ENCODE assay signal across 10 cellular contexts in the genomic region with DNA sequence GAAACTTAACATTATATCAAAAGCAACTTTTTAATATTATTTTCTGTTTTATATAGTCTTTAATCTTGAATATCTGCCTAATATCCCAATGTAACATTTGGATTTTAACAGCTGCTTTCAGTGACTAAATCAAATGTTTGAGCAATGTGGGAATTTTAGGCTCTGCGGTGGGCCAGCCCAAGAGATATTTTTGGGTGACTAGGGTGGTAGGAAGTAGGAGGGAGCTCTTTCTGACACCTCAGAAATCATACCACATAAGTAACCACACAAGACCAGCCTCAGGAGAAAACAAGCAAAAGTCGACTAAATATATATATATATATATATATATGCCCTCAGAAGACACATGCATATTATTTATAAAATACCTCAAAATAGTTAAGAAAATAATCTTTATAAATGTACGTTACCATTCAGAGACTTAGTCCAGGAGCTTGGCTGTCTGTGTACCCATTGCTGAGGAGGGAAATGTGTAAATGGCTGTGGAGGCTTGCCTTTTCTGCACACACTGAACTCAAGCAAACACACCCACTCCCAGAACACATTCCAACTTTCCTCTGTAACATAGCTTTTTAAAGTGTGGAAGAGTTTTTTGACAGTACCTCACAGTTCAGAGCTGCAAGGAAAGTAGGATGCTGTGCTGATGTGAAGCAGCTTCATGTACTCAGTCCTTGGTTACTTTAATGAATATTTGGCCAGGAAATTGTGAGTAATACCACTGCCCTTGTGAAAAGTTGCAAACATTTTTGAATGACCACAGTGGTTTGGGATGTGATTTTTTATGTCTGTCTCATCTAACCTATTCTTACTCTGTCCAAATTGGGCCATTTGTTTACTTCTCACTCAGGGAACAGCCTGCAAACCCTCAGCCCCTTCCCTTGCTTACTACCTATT. TPM values are rescaled to one million over a fixed set of nuclear protein-coding genes. Genes with fewer than 3 reads are reported as not detected.
DNase-seq lines count a peak whose midpoint lies in the region; ATAC-seq and TF ChIP-seq lines count a peak whose summit lies in the region.
"Had no signal": no experiment of that assay in that cellular context is flagged by ENCODE, and none has a peak within 500 bp of the region (broad histone marks: within the 10 kb centered on the region; RNA-seq: fewer than 3 reads in every experiment).

A gene with protein sequence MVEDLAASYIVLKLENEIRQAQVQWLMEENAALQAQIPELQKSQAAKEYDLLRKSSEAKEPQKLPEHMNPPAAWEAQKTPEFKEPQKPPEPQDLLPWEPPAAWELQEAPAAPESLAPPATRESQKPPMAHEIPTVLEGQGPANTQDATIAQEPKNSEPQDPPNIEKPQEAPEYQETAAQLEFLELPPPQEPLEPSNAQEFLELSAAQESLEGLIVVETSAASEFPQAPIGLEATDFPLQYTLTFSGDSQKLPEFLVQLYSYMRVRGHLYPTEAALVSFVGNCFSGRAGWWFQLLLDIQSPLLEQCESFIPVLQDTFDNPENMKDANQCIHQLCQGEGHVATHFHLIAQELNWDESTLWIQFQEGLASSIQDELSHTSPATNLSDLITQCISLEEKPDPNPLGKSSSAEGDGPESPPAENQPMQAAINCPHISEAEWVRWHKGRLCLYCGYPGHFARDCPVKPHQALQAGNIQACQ (minus strand): TSS at position 478 of the 894 bp plus-strand sequence. CDS start 908 bp downstream, outside the sequence.

- peaks cover 0 to 5% (median 0%) of the 10 kb centered on the region in 3 donors for H3K4me1 ChIP-seq in gastroesophageal sphincter
- no peaks in the 10 kb centered on the region for H3K4me1 ChIP-seq in testis
- H3K4me1 ChIP-seq in ovary (ENCODE audit: insufficient read depth): no peaks in the 10 kb centered on the region

- no peak for TF ChIP-seq POLR2A in gastroesophageal sphincter (IDR thresholded peaks at IDR 0.05)
- no peak for TF ChIP-seq POLR2A in testis (IDR thresholded peaks at IDR 0.05)
- TF ChIP-seq POLR2A in ovary (IDR thresholded peaks at IDR 0.05): no peak

- H3K9me3 ChIP-seq in gastroesophageal sphincter (no peaks in the 10 kb centered on the region), testis (no peaks in the 10 kb centered on the region), ovary (no peaks in the 10 kb centered on the region)

- H3K9me3 Mint-ChIP-seq in activated T-cell treated with anti-CD3 and anti-CD28 coated beads, Interleukin-2, amount 50 U/mL, for 72 hours: no peaks in the 10 kb centered on the region

- WGBS in gastroesophageal sphincter (ENCODE audit: low coverage in 1 of 2), 2 donors: 6 to 23% methylated on average over 2 to 3 of the region's 3 CpGs
- WGBS in testis, 2 donors: 61 to 80% methylated on average over 3 of the region's 3 CpGs
- 50 to 59% (median 53%) methylated on average over 3 of the region's 3 CpGs for WGBS in ovary, 3 donors

- H3K27me3 ChIP-seq in gastroesophageal sphincter: no peaks in the 10 kb centered on the region
- H3K27me3 ChIP-seq in testis: no peaks in the 10 kb centered on the region
- H3K27me3 ChIP-seq in ovary: no peaks in the 10 kb centered on the region

- TF ChIP-seq CTCF in AG04449 (IDR thresholded peaks at IDR 0.05; ENCODE audit: insufficient read depth, low read length, missing control alignments) (no peak), gastroesophageal sphincter (IDR thresholded peaks at IDR 0.05) (no peak), testis (IDR thresholded peaks at IDR 0.05) (no peak), ovary (IDR thresholded peaks at IDR 0.05) (no peak)

- H3K36me3 Mint-ChIP-seq in activated T-cell treated with anti-CD3 and anti-CD28 coated beads, Interleukin-2, amount 50 U/mL, for 72 hours (ENCODE audit: insufficient read depth in 2 of 2): no peaks in the 10 kb centered on the region

- H3K27me3 Mint-ChIP-seq in activated T-cell treated with anti-CD3 and anti-CD28 coated beads, Interleukin-2, amount 50 U/mL, for 72 hours (ENCODE audit: low read depth): peaks cover 7% of the 10 kb centered on the region

- H3K4me3 Mint-ChIP-seq in activated T-cell treated with anti-CD3 and anti-CD28 coated beads, Interleukin-2, amount 50 U/mL, for 72 hours: peak within 1 kb of the TSS in 1 of 2 donors; percentile 40

- H3K4me3 ChIP-seq in AG04449 (ENCODE audit: low read depth, low read length) (no peak within 1 kb of the TSS), gastroesophageal sphincter (peak within 1 kb of the TSS in 1 of 2 donors; percentile 8), testis (no peak within 1 kb of the TSS), ovary (no peak within 1 kb of the TSS)

- peak within 1 kb of the TSS; percentile 42 to 64 (median 62) for H3K27ac ChIP-seq in gastroesophageal sphincter
- H3K27ac ChIP-seq in testis: no peak within 1 kb of the TSS
- H3K27ac ChIP-seq in ovary: no peak within 1 kb of the TSS

- peaks cover 8% of the 10 kb centered on the region for H3K4me1 Mint-ChIP-seq in activated T-cell treated with anti-CD3 and anti-CD28 coated beads, Interleukin-2, amount 50 U/mL, for 72 hours (ENCODE audit: low read depth)

- peak; percentile 54 for ATAC-seq in GM19328 (IDR thresholded peaks at IDR 0.05; ENCODE audit: unreplicated experiment)
- peak; percentile 81 for ATAC-seq in SK-N-SH treated with all-trans-retinoic acid at 6 μM for 48 hours
- peak; percentile 82 for ATAC-seq in gastroesophageal sphincter
- ATAC-seq in activated T-cell treated with anti-CD3 and anti-CD28 coated beads, Interleukin-2, amount 50 U/mL, for 72 hours (replicated peaks in 1 of 2): no peak

- peak; percentile 57 for DNase-seq in AG04449 (ENCODE audit: low read depth, low spot score)
- no peak for DNase-seq in activated T-cell treated with anti-CD3 and anti-CD28 coated beads, Interleukin-2, amount 50 U/mL, for 72 hours
- no peak for DNase-seq in testis
- DNase-seq in DMS79 (lab: John Stamatoyannopoulos, UW): no peak
- DNase-seq in ovary: no peak
- DNase-seq: nucleus accumbens; stimulated activated CD8-positive, alpha-beta memory T cell treated with anti-CD3 and anti-CD28 coated beads, Interleukin-4, amount 100 ng/mL, for 48 hours had no signal

- H3K36me3 ChIP-seq in gastroesophageal sphincter: no peaks in the 10 kb centered on the region
- no peaks in the 10 kb centered on the region for H3K36me3 ChIP-seq in testis (ENCODE audit: low read depth, missing control alignments)
- H3K36me3 ChIP-seq in ovary: no peaks in the 10 kb centered on the region

- TF ChIP-seq EP300 in gastroesophageal sphincter (IDR thresholded peaks at IDR 0.05): no peak
- TF ChIP-seq EP300 in ovary (IDR thresholded peaks at IDR 0.05): no peak

- intact Hi-C loops in testis (cut with DNase I; ENCODE audit: low total_unique reads): no loop called here
- intact Hi-C loops in ovary (cut with DNase I): no loop called here

- POLR2A ChIA-PET in AG04449 (lab: Yijun Ruan, JAX): interaction anchor here (1.4 kb wide), 1 partner anchor 8 kb away, joined by 9 read pairs; no protein-coding TSS in a partner anchor

- H3K27ac Mint-ChIP-seq in activated T-cell treated with anti-CD3 and anti-CD28 coated beads, Interleukin-2, amount 50 U/mL, for 72 hours: no peak within 1 kb of the TSS

- CTCF ChIA-PET in AG04449 (lab: Yijun Ruan, JAX): no interaction called here

TF ChIP-seq in SK-N-SH treated with all-trans-retinoic acid at 6 μM for 48 hours, 23 proteins besides CTCF, POLR2A, EP300 and RAD21 (continues in another document):
- TF ChIP-seq TCF4 (CRISPR knock-in tag; IDR thresholded peaks at IDR 0.05; ENCODE audit: borderline replicate concordance) (no peak), GLIS3 (CRISPR knock-in tag; IDR thresholded peaks at IDR 0.05) (no peak), TOX (CRISPR knock-in tag; IDR thresholded peaks at IDR 0.05; ENCODE audit: borderline replicate concordance) (no peak), ISL1 (CRISPR knock-in tag; IDR thresholded peaks at IDR 0.05) (no peak), CSDC2 (CRISPR knock-in tag; IDR thresholded peaks at IDR 0.05) (no peak), RARB (CRISPR knock-in tag; IDR thresholded peaks at IDR 0.05) (no peak), SNAI2 (CRISPR knock-in tag; IDR thresholded peaks at IDR 0.05) (no peak)
- TF ChIP-seq, protein P1, sequence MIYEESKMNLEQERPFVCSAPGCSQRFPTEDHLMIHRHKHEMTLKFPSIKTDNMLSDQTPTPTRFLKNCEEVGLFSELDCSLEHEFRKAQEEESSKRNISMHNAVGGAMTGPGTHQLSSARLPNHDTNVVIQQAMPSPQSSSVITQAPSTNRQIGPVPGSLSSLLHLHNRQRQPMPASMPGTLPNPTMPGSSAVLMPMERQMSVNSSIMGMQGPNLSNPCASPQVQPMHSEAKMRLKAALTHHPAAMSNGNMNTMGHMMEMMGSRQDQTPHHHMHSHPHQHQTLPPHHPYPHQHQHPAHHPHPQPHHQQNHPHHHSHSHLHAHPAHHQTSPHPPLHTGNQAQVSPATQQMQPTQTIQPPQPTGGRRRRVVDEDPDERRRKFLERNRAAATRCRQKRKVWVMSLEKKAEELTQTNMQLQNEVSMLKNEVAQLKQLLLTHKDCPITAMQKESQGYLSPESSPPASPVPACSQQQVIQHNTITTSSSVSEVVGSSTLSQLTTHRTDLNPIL (CRISPR knock-in tag; IDR thresholded peaks at IDR 0.05; ENCODE audit: low read depth): no peak
- TF ChIP-seq, protein P2, sequence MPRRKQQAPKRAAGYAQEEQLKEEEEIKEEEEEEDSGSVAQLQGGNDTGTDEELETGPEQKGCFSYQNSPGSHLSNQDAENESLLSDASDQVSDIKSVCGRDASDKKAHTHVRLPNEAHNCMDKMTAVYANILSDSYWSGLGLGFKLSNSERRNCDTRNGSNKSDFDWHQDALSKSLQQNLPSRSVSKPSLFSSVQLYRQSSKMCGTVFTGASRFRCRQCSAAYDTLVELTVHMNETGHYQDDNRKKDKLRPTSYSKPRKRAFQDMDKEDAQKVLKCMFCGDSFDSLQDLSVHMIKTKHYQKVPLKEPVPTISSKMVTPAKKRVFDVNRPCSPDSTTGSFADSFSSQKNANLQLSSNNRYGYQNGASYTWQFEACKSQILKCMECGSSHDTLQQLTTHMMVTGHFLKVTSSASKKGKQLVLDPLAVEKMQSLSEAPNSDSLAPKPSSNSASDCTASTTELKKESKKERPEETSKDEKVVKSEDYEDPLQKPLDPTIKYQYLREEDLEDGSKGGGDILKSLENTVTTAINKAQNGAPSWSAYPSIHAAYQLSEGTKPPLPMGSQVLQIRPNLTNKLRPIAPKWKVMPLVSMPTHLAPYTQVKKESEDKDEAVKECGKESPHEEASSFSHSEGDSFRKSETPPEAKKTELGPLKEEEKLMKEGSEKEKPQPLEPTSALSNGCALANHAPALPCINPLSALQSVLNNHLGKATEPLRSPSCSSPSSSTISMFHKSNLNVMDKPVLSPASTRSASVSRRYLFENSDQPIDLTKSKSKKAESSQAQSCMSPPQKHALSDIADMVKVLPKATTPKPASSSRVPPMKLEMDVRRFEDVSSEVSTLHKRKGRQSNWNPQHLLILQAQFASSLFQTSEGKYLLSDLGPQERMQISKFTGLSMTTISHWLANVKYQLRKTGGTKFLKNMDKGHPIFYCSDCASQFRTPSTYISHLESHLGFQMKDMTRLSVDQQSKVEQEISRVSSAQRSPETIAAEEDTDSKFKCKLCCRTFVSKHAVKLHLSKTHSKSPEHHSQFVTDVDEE (CRISPR knock-in tag; IDR thresholded peaks at IDR 0.05): no peak

RNA-seq across cellular contexts. Expression of the gene that starts here (rescaled TPM):
- total RNA-seq in gastroesophageal sphincter (1 to 10 TPM; 3.2 to 10.0 (median 6.8) TPM), testis (not detected), ovary (under 1 TPM in 2 of 7 donors, not detected in 5; 0.12 to 0.23 TPM)
- total RNA-seq in activated T-cell treated with anti-CD3 and anti-CD28 coated beads, Interleukin-2, amount 50 U/mL, for 72 hours: not detected
- polyA plus RNA-seq in testis (ENCODE audit: insufficient read depth, low read depth, low replicate concordance) (0.49 TPM), ovary (under 1 TPM; 0.02 to 0.53 TPM)

Comparison
In these comparisons a context has a peak if more than half of its experiments do, and no peak if none do; other contexts are left out.
1. ATAC-seq: peak in GM19328 (single experiment), SK-N-SH treated with all-trans-retinoic acid at 6 μM for 48 hours (single experiment) and gastroesophageal sphincter (single experiment); none in activated T-cell treated with anti-CD3 and anti-CD28 coated beads, Interleukin-2, amount 50 U/mL, for 72 hours (0 of 2).
2. H3K27ac ChIP-seq: peak in gastroesophageal sphincter (4 of 4); none in testis (0 of 2) and ovary (0 of 2).